In genomic region chr16:83137326-83137770, GRCh38 we compare ENCODE assay signal across 8 cellular contexts.
DNase-seq lines count a peak whose midpoint lies in the region; ATAC-seq and TF ChIP-seq lines count a peak whose summit lies in the region.

No MANE protein-coding gene starts in this region.

- DNase-seq in COLO829 (ENCODE audit: low spot score) (peak; percentile 78), HuH-7 (ENCODE audit: low spot score) (peak; percentile 21), astrocyte of the cerebellum (ENCODE audit: low read depth) (peak; percentile 92), medulla oblongata (ENCODE audit: extremely low spot score) (peak; percentile 75), NCI-H345 treated with DMSO at 0.1 percent for 48 hours (lab: John Stamatoyannopoulos, UW; ENCODE audit: unreplicated experiment) (no peak)

- TF ChIP-seq CTCF in astrocyte of the cerebellum (IDR thresholded peaks at IDR 0.05; ENCODE audit: low read depth, low read length, missing control alignments): no peak

- ATAC-seq in HG03097 (IDR thresholded peaks at IDR 0.05; ENCODE audit: low FRiP score, unreplicated experiment): no peak
- no peak for ATAC-seq in HG02973 (IDR thresholded peaks at IDR 0.05; ENCODE audit: unreplicated experiment)
- ATAC-seq in GM18861 (IDR thresholded peaks at IDR 0.05; ENCODE audit: unreplicated experiment): no peak

- in situ Hi-C loops in astrocyte of the cerebellum (cut with HindIII; ENCODE audit: low sequenced_read_pairs): no loop called here

- peak overlapping the region; percentile 35 for H3K4me3 ChIP-seq in astrocyte of the cerebellum (ENCODE audit: low read depth, low read length)
